8 cellular contexts compared by ENCODE assay signal in genomic region chr19:52191374-52191773, GRCh38. TPM values are rescaled to one million over a fixed set of nuclear protein-coding genes. Genes with fewer than 3 reads are reported as not detected.
DNase-seq lines count a peak whose midpoint lies in the region; ATAC-seq lines count a peak whose summit lies in the region.

No MANE protein-coding gene starts in this region.

- intact Hi-C loops in left colon (cut with DNase I, micrococcal nuclease) = no loop called here

- peaks cover 7 to 42% (median 41%) of the 10 kb centered on the region in 5 donors for H3K4me1 ChIP-seq in subcutaneous abdominal adipose tissue (ENCODE audit: control insufficient read depth in 5 of 5, insufficient read depth in 5 of 5, low read length in 5 of 5)

- no peaks in the 10 kb centered on the region for H3K27me3 Mint-ChIP-seq in activated CD4-positive, alpha-beta T cell treated with anti-CD3 and anti-CD28 coated beads, Interleukin-2, amount 10 ng/mL, durations not matched to agents 7 days and 5 days
- no peaks in the 10 kb centered on the region for H3K27me3 Mint-ChIP-seq in activated naive CD8-positive, alpha-beta T cell treated with anti-CD3 and anti-CD28 coated beads, Interleukin-2, amount 50 U/mL, for 24 hours

- DNase-seq in activated CD4-positive, alpha-beta T cell treated with anti-CD3 and anti-CD28 coated beads, Interleukin-2, amount 10 ng/mL, durations not matched to agents 7 days and 5 days = no peak
- no peak for DNase-seq in activated CD4-positive, alpha-beta T cell treated with anti-CD3 and anti-CD28 coated beads, Interleukin-2, amount 50 U/mL, for 1 hour
- no peak for DNase-seq in activated naive CD8-positive, alpha-beta T cell treated with anti-CD3 and anti-CD28 coated beads, Interleukin-2, amount 50 U/mL, for 24 hours
- DNase-seq in left colon (peak; percentile 47 to 59), NK-92 (lab: John Stamatoyannopoulos, UW; ENCODE audit: unreplicated experiment) (no peak), COLO668 (lab: John Stamatoyannopoulos, UW; ENCODE audit: unreplicated experiment) (no peak)

- ATAC-seq in activated naive CD8-positive, alpha-beta T cell treated with anti-CD3 and anti-CD28 coated beads, Interleukin-2, amount 50 U/mL, for 24 hours = no peak
- ATAC-seq in left colon (peak; percentile 49), GM19023 (IDR thresholded peaks at IDR 0.05; ENCODE audit: unreplicated experiment) (no peak)

- CTCF ChIA-PET in activated CD4-positive, alpha-beta T cell treated with anti-CD3 and anti-CD28 coated beads, Interleukin-2, amount 10 ng/mL, durations not matched to agents 7 days and 5 days (lab: Charles Lee) = no interaction called here

- peak overlapping the region; percentile 97 for H3K27ac Mint-ChIP-seq in activated CD4-positive, alpha-beta T cell treated with anti-CD3 and anti-CD28 coated beads, Interleukin-2, amount 10 ng/mL, durations not matched to agents 7 days and 5 days
- peak overlapping the region; percentile 99 for H3K27ac Mint-ChIP-seq in activated naive CD8-positive, alpha-beta T cell treated with anti-CD3 and anti-CD28 coated beads, Interleukin-2, amount 50 U/mL, for 24 hours

- POLR2A ChIA-PET in activated CD4-positive, alpha-beta T cell treated with anti-CD3 and anti-CD28 coated beads, Interleukin-2, amount 10 ng/mL, durations not matched to agents 7 days and 5 days (lab: Charles Lee) = no interaction called here

- H3K9me3 ChIP-seq in subcutaneous abdominal adipose tissue (ENCODE audit: control insufficient read depth in 5 of 5, low read length in 5 of 5) = no peaks in the 10 kb centered on the region

- H3K4me3 ChIP-seq in subcutaneous abdominal adipose tissue (ENCODE audit: low read depth in 1 of 5, low read length in 5 of 5) = peak overlapping the region; percentile 87 to 95 (median 92)

- no peaks in the 10 kb centered on the region for H3K27me3 ChIP-seq in subcutaneous abdominal adipose tissue (ENCODE audit: control insufficient read depth in 5 of 5, insufficient read depth in 4 of 5, low read length in 5 of 5)

- H3K4me3 Mint-ChIP-seq in activated CD4-positive, alpha-beta T cell treated with anti-CD3 and anti-CD28 coated beads, Interleukin-2, amount 10 ng/mL, durations not matched to agents 7 days and 5 days = peak overlapping the region; percentile 85
- H3K4me3 Mint-ChIP-seq in activated naive CD8-positive, alpha-beta T cell treated with anti-CD3 and anti-CD28 coated beads, Interleukin-2, amount 50 U/mL, for 24 hours = peak overlapping the region; percentile 97

- H3K27ac ChIP-seq in subcutaneous abdominal adipose tissue (ENCODE audit: low read depth, low read length) = peak overlapping the region; percentile 96

- H3K9me3 Mint-ChIP-seq in activated CD4-positive, alpha-beta T cell treated with anti-CD3 and anti-CD28 coated beads, Interleukin-2, amount 10 ng/mL, durations not matched to agents 7 days and 5 days = peaks cover 4% of the 10 kb centered on the region
- no peaks in the 10 kb centered on the region for H3K9me3 Mint-ChIP-seq in activated naive CD8-positive, alpha-beta T cell treated with anti-CD3 and anti-CD28 coated beads, Interleukin-2, amount 50 U/mL, for 24 hours

- H3K4me1 Mint-ChIP-seq in activated CD4-positive, alpha-beta T cell treated with anti-CD3 and anti-CD28 coated beads, Interleukin-2, amount 10 ng/mL, durations not matched to agents 7 days and 5 days = peaks cover 37% of the 10 kb centered on the region
- peaks cover 48% of the 10 kb centered on the region for H3K4me1 Mint-ChIP-seq in activated naive CD8-positive, alpha-beta T cell treated with anti-CD3 and anti-CD28 coated beads, Interleukin-2, amount 50 U/mL, for 24 hours

- H3K36me3 Mint-ChIP-seq in activated CD4-positive, alpha-beta T cell treated with anti-CD3 and anti-CD28 coated beads, Interleukin-2, amount 10 ng/mL, durations not matched to agents 7 days and 5 days (ENCODE audit: low read depth) = peaks cover 46% of the 10 kb centered on the region
- H3K36me3 Mint-ChIP-seq in activated naive CD8-positive, alpha-beta T cell treated with anti-CD3 and anti-CD28 coated beads, Interleukin-2, amount 50 U/mL, for 24 hours (ENCODE audit: low read depth) = peaks cover 45% of the 10 kb centered on the region

- peaks cover 11 to 30% (median 21%) of the 10 kb centered on the region in 5 donors for H3K36me3 ChIP-seq in subcutaneous abdominal adipose tissue (ENCODE audit: control insufficient read depth in 5 of 5, insufficient read depth in 5 of 5, low read length in 5 of 5)

- H3K9ac ChIP-seq in subcutaneous abdominal adipose tissue (ENCODE audit: low read length in 5 of 5) = peak overlapping the region; percentile 71 to 99 (median 94)

RNA-seq across cellular contexts. Expression of gene PPP2R1A, which starts 1.5 kb away (rescaled TPM):
- total RNA-seq in activated CD4-positive, alpha-beta T cell treated with anti-CD3 and anti-CD28 coated beads, Interleukin-2, amount 10 ng/mL, durations not matched to agents 7 days and 5 days = 100 to 1,000 TPM; 184 to 214 TPM
- total RNA-seq in left colon = 100 to 1,000 TPM; 262 to 281 TPM

RNA-seq across cellular contexts. Expression of gene ZNF836, which starts 20.0 kb away (rescaled TPM):
- 10 to 100 TPM; 21.7 to 23.5 TPM for total RNA-seq in activated CD4-positive, alpha-beta T cell treated with anti-CD3 and anti-CD28 coated beads, Interleukin-2, amount 10 ng/mL, durations not matched to agents 7 days and 5 days
- 10 to 100 TPM; 10.5 to 15.4 TPM for total RNA-seq in left colon

RNA-seq across cellular contexts. Expression of gene ZNF616, which starts 51.6 kb away (rescaled TPM):
- total RNA-seq in activated CD4-positive, alpha-beta T cell treated with anti-CD3 and anti-CD28 coated beads, Interleukin-2, amount 10 ng/mL, durations not matched to agents 7 days and 5 days = 1 to 10 TPM; 7.5 to 8.3 TPM
- total RNA-seq in left colon = 1 to 10 TPM; 7.1 to 9.2 TPM

Comparison
In these comparisons a context has a peak if more than half of its experiments do, and no peak if none do; other contexts are left out.
1. DNase-seq: peak in left colon (2 of 2); none in activated CD4-positive, alpha-beta T cell treated with anti-CD3 and anti-CD28 coated beads, Interleukin-2, amount 10 ng/mL, durations not matched to agents 7 days and 5 days (single experiment), activated CD4-positive, alpha-beta T cell treated with anti-CD3 and anti-CD28 coated beads, Interleukin-2, amount 50 U/mL, for 1 hour (single experiment), activated naive CD8-positive, alpha-beta T cell treated with anti-CD3 and anti-CD28 coated beads, Interleukin-2, amount 50 U/mL, for 24 hours (single experiment), NK-92 (single experiment) and COLO668 (single experiment).